In the genomic region with DNA sequence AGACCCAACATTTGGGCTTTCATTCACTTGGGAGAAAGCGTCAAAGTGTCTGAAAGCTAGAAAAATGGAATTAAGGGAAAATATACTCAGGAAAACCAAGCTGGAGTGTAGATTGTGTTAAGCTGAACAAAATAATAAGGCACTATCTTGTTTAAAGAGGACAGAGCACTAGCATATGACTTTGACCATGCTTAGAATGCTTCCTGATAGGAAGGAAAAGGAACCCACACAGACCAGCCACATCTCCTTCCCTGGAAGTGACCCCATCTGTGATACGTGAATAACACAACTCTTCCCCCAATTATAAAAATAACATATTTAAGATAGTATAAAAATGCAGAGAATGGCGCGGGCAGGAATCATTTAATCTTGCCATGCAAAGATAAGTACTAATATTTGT, we compare ENCODE assay signal across 24 cellular contexts.
A peak's percentile ranks its signal among the peaks of the same experiment; 100 is the strongest.
DNase-seq lines count a peak whose midpoint lies in the region; ATAC-seq and TF ChIP-seq lines count a peak whose summit lies in the region.
"Had no signal": no experiment of that assay in that cellular context is flagged by ENCODE, and none has a peak within 500 bp of the region (broad histone marks: within the 10 kb centered on the region; RNA-seq: fewer than 3 reads in every experiment).

No MANE protein-coding gene starts in this region.

- WGBS in endodermal cell (ENCODE audit: insufficient coverage in 1 of 2, insufficient read length in 1 of 2), 2 experiments = 63 to 64% methylated on average over 3 of the region's 4 CpGs
- WGBS in right lobe of liver (ENCODE audit: insufficient coverage, low coverage, low lambda C conversion rate, missing lambda C conversion rate) = 48% methylated on average over 4 of the region's 4 CpGs

- TF ChIP-seq CTCF in endodermal cell (conservative IDR thresholded peaks at IDR 0.05) (no peak), right lobe of liver (IDR thresholded peaks at IDR 0.05) (no peak)

- 0 out of 2 replicates have a peak, but pooled peaks cover 3% of the 10 kb centered on the region for H3K9me3 ChIP-seq in BLaER1
- peaks cover 0 to 7% (median 3%) of the 10 kb centered on the region in 11 experiments; a peak in 2 of 22 replicates for H3K9me3 ChIP-seq in BLaER1 treated with 17β-estradiol and CSF1 and Interleukin-3, amounts not matched to agents 10 nM and 100 nM (replicated peaks in 1 of 11)
- H3K9me3 ChIP-seq in endodermal cell (ENCODE audit: control insufficient read depth, low read length) = no peaks in the 10 kb centered on the region
- H3K9me3 ChIP-seq in right lobe of liver = no peaks in the 10 kb centered on the region
- H3K9me3 ChIP-seq: BE2C had no signal

- peaks cover 18% of the 10 kb centered on the region for H3K4me1 ChIP-seq in BLaER1
- peaks cover 18 to 25% (median 22%) of the 10 kb centered on the region in 10 experiments for H3K4me1 ChIP-seq in BLaER1 treated with 17β-estradiol and CSF1 and Interleukin-3, amounts not matched to agents 10 nM and 100 nM
- H3K4me1 ChIP-seq in endodermal cell (ENCODE audit: control insufficient read depth, insufficient read depth, low read length) = no peaks in the 10 kb centered on the region
- H3K4me1 ChIP-seq in right lobe of liver = no peaks in the 10 kb centered on the region
- H3K4me1 ChIP-seq: BE2C had no signal

- no peaks in the 10 kb centered on the region for H4K20me1 ChIP-seq in BLaER1
- H4K20me1 ChIP-seq in BLaER1 treated with 17β-estradiol and CSF1 and Interleukin-3, amounts not matched to agents 10 nM and 100 nM = no peaks in the 10 kb centered on the region

- peak in 3 of 4 donors; percentile 33 to 64 (median 56) for ATAC-seq in right lobe of liver
- ATAC-seq in HG02970 (IDR thresholded peaks at IDR 0.05; ENCODE audit: low FRiP score, unreplicated experiment) = no peak
- ATAC-seq: GM12878 had no signal

- H3K4me3 Mint-ChIP-seq in endodermal cell = no peak overlapping the region
- H3K4me3 Mint-ChIP-seq: CD14-positive monocyte; CD4-positive, alpha-beta memory T cell; CD8-positive, alpha-beta memory T cell had no signal

- intact Hi-C loops in right lobe of liver (cut with DNase I) = no loop called here

- H3K9ac ChIP-seq in BLaER1 = no peak overlapping the region
- H3K9ac ChIP-seq in BLaER1 treated with 17β-estradiol and CSF1 and Interleukin-3, amounts not matched to agents 10 nM and 100 nM = no peak overlapping the region
- no peak overlapping the region for H3K9ac ChIP-seq in endodermal cell (ENCODE audit: extremely low read depth, low read length, poor library complexity, severe bottlenecking)

- H3K4me3 ChIP-seq in BLaER1 (no peak overlapping the region), endodermal cell (ENCODE audit: low read length) (no peak overlapping the region), right lobe of liver (no peak overlapping the region)
- no peak overlapping the region for H3K4me3 ChIP-seq in BLaER1 treated with 17β-estradiol and CSF1 and Interleukin-3, amounts not matched to agents 10 nM and 100 nM
- H3K4me3 ChIP-seq: GM12878 had no signal

- H3K4me1 Mint-ChIP-seq in endodermal cell = peaks cover 10% of the 10 kb centered on the region

- peak overlapping the region; percentile 23 for H3K4me2 ChIP-seq in BLaER1
- peak overlapping the region; percentile 10 to 71 (median 50); a peak in 20 of 22 replicates for H3K4me2 ChIP-seq in BLaER1 treated with 17β-estradiol and CSF1 and Interleukin-3, amounts not matched to agents 10 nM and 100 nM

- peaks cover 22% of the 10 kb centered on the region for H3K36me3 Mint-ChIP-seq in endodermal cell (ENCODE audit: low read depth)
- H3K36me3 Mint-ChIP-seq: CD14-positive monocyte; CD4-positive, CD25-positive, alpha-beta regulatory T cell; CD8-positive, alpha-beta memory T cell had no signal

- H3K36me3 ChIP-seq in BLaER1 (no peaks in the 10 kb centered on the region), endodermal cell (ENCODE audit: control insufficient read depth, insufficient read depth, low read length) (no peaks in the 10 kb centered on the region), right lobe of liver (no peaks in the 10 kb centered on the region)
- H3K36me3 ChIP-seq in BLaER1 treated with 17β-estradiol and CSF1 and Interleukin-3, amounts not matched to agents 10 nM and 100 nM = no peaks in the 10 kb centered on the region
- H3K36me3 ChIP-seq: BE2C had no signal

- DNase-seq in endodermal cell (peak; percentile 8), right lobe of liver (no peak), NCI-H226 (no peak), NCI-H1105 treated with DMSO at 0.1 percent for 48 hours (lab: John Stamatoyannopoulos, UW) (no peak)
- DNase-seq: 8988T; ACHN; BE2C; C1 segment of cervical spinal cord; CD4-positive, alpha-beta memory T cell; CD4-positive, CD25-positive, alpha-beta regulatory T cell; CD8-positive, alpha-beta memory T cell; COR-L47; DMS 273 treated with DMSO at 0.1 percent for 48 hours; DMS153; DMS53; DMS79; DND-41; EL; GDM1 had no signal

- no peak overlapping the region for H3K27ac Mint-ChIP-seq in endodermal cell
- H3K27ac Mint-ChIP-seq: CD14-positive monocyte; CD4-positive, CD25-positive, alpha-beta regulatory T cell; CD8-positive, alpha-beta memory T cell had no signal

- H3K9me3 Mint-ChIP-seq in endodermal cell = peaks cover 3% of the 10 kb centered on the region
- H3K9me3 Mint-ChIP-seq: CD14-positive monocyte; CD4-positive, alpha-beta memory T cell; CD4-positive, CD25-positive, alpha-beta regulatory T cell had no signal

- H3K27me3 ChIP-seq in BLaER1 (no peaks in the 10 kb centered on the region), endodermal cell (ENCODE audit: control insufficient read depth, insufficient read depth, low read length, poor library complexity, severe bottlenecking) (no peaks in the 10 kb centered on the region), right lobe of liver (no peaks in the 10 kb centered on the region)
- H3K27me3 ChIP-seq in BLaER1 treated with 17β-estradiol and CSF1 and Interleukin-3, amounts not matched to agents 10 nM and 100 nM = no peaks in the 10 kb centered on the region
- H3K27me3 ChIP-seq: BE2C had no signal

- no peaks in the 10 kb centered on the region for H3K27me3 Mint-ChIP-seq in endodermal cell (ENCODE audit: insufficient read depth)
- H3K27me3 Mint-ChIP-seq: CD4-positive, alpha-beta memory T cell; CD4-positive, CD25-positive, alpha-beta regulatory T cell; CD8-positive, alpha-beta memory T cell had no signal

- no peak for TF ChIP-seq POLR2A in right lobe of liver (IDR thresholded peaks at IDR 0.05)

- H3K27ac ChIP-seq in BLaER1 (no peak overlapping the region), endodermal cell (ENCODE audit: low read depth, low read length) (no peak overlapping the region), right lobe of liver (no peak overlapping the region)
- no peak overlapping the region for H3K27ac ChIP-seq in BLaER1 treated with 17β-estradiol and CSF1 and Interleukin-3, amounts not matched to agents 10 nM and 100 nM
